In the genomic region with DNA sequence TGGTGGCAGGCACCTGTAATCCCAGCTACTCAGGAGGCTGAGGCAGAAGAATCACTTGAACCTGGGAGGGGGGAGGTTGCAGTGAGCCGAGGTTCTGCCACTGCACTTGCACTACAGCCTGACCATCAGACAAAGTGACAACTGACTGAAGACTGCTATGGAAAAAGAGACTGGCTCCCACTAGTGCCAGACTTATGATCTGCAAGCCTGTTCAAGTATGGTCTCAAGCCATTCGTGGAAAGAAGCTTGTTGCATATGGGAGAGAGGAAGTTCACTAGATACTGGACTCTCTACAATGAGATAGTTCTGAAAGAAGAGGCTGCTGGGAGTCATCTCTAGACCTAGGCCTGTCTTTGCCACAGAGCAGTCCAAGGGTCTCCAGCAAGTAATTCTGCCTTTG, we compare ENCODE assay signal across 8 cellular contexts. TPM values are rescaled to one million over a fixed set of nuclear protein-coding genes. Genes with fewer than 3 reads are reported as not detected.
DNase-seq lines count a peak whose midpoint lies in the region; FAIRE-seq and TF ChIP-seq lines count a peak whose summit lies in the region.

No MANE protein-coding gene starts in this region.

- POLR2A ChIA-PET in A673 (lab: Charles Lee; ENCODE audit: low non-redundant PET): no interaction called here

- H3K4me3 ChIP-seq in A673 (ENCODE audit: low read depth, low read length, poor library complexity, severe bottlenecking) (no peak overlapping the region), HAP-1 (no peak overlapping the region), kidney (ENCODE audit: low read length in 2 of 2) (no peak overlapping the region)

- CTCF ChIA-PET in A673 (lab: Charles Lee): no interaction called here

- H3K9me3 ChIP-seq in A673 (ENCODE audit: low read depth, low read length, poor library complexity, severe bottlenecking) (no peaks in the 10 kb centered on the region), HAP-1 (no peaks in the 10 kb centered on the region), kidney (ENCODE audit: control insufficient read depth in 1 of 2, low read length in 2 of 2) (no peaks in the 10 kb centered on the region)

- H3K27ac Mint-ChIP-seq in activated T-helper 2 cell treated with anti-CD3 and anti-CD28 coated beads, Interferon-gamma antibody, Interleukin-2, Interleukin-4, amounts not matched to agents 10 μg/mL and 5 μg/mL and 100 μg/mL, durations not matched to agents 14 hours and 24 hours and 36 hours: peak overlapping the region; percentile 10

- intact Hi-C loops in A673 (cut with micrococcal nuclease; ENCODE audit: unreplicated experiment) (no loop called here), kidney (cut with DNase I) (no loop called here)
- intact Hi-C loops in activated T-helper 2 cell treated with anti-CD3 and anti-CD28 coated beads, Interferon-gamma antibody, Interleukin-2, Interleukin-4, amounts not matched to agents 10 μg/mL and 5 μg/mL and 100 μg/mL, durations not matched to agents 14 hours and 24 hours and 36 hours (cut with micrococcal nuclease): no loop called here

- H3K9me3 Mint-ChIP-seq in activated T-helper 2 cell treated with anti-CD3 and anti-CD28 coated beads, Interferon-gamma antibody, Interleukin-2, Interleukin-4, amounts not matched to agents 10 μg/mL and 5 μg/mL and 100 μg/mL, durations not matched to agents 14 hours and 24 hours and 36 hours: no peaks in the 10 kb centered on the region

- H3K36me3 ChIP-seq in A673 (ENCODE audit: insufficient read depth, low read length, poor library complexity, severe bottlenecking) (peaks cover 25% of the 10 kb centered on the region), HAP-1 (replicated peaks) (peaks cover 81% of the 10 kb centered on the region), kidney (ENCODE audit: control insufficient read depth in 1 of 2, insufficient read depth in 2 of 2, low read length in 2 of 2) (peaks cover 14 to 19% of the 10 kb centered on the region in 2 donors)

- TF ChIP-seq CTCF in A673 (conservative IDR thresholded peaks at IDR 0.05; ENCODE audit: low read depth, low read length) (peak; percentile 71), kidney (IDR thresholded peaks at IDR 0.05; ENCODE audit: borderline replicate concordance, extremely low read depth, insufficient read depth) (peak; percentile 33)

- no peak overlapping the region for H3K9ac ChIP-seq in kidney (ENCODE audit: low read length in 2 of 2)

- H3K27me3 Mint-ChIP-seq in activated T-helper 2 cell treated with anti-CD3 and anti-CD28 coated beads, Interferon-gamma antibody, Interleukin-2, Interleukin-4, amounts not matched to agents 10 μg/mL and 5 μg/mL and 100 μg/mL, durations not matched to agents 14 hours and 24 hours and 36 hours (ENCODE audit: low read depth): no peaks in the 10 kb centered on the region

- no peak for FAIRE-seq in kidney (lab: Jason Lieb, UNC)

- H3K4me1 Mint-ChIP-seq in activated T-helper 2 cell treated with anti-CD3 and anti-CD28 coated beads, Interferon-gamma antibody, Interleukin-2, Interleukin-4, amounts not matched to agents 10 μg/mL and 5 μg/mL and 100 μg/mL, durations not matched to agents 14 hours and 24 hours and 36 hours (ENCODE audit: low read depth): peaks cover 31% of the 10 kb centered on the region

- H3K4me1 ChIP-seq in A673 (ENCODE audit: insufficient read depth, low read length, poor library complexity, severe bottlenecking): no peaks in the 10 kb centered on the region
- H3K4me1 ChIP-seq in HAP-1: no peaks in the 10 kb centered on the region
- H3K4me1 ChIP-seq in kidney (ENCODE audit: control insufficient read depth in 1 of 2, insufficient read depth in 1 of 2, low read depth in 1 of 2, low read length in 2 of 2): no peaks in the 10 kb centered on the region

- no TSS peak for BruUV-seq in A673 (replicated peaks; lab: Mats Ljungman, UMichigan)

- H3K27me3 ChIP-seq in A673 (replicated peaks; ENCODE audit: insufficient read depth, low read depth, low read length, poor library complexity) (no peaks in the 10 kb centered on the region), HAP-1 (ENCODE audit: low read depth) (no peaks in the 10 kb centered on the region)

- no peak overlapping the region for H3K27ac ChIP-seq in A673 (ENCODE audit: low read depth, low read length, poor library complexity, severe bottlenecking)
- H3K27ac ChIP-seq in kidney (ENCODE audit: low read depth in 2 of 2, low read length in 2 of 2): no peak overlapping the region

- peaks cover 68% of the 10 kb centered on the region for H3K36me3 Mint-ChIP-seq in activated T-helper 2 cell treated with anti-CD3 and anti-CD28 coated beads, Interferon-gamma antibody, Interleukin-2, Interleukin-4, amounts not matched to agents 10 μg/mL and 5 μg/mL and 100 μg/mL, durations not matched to agents 14 hours and 24 hours and 36 hours (ENCODE audit: low read depth)

- peak; percentile 61 for DNase-seq in A673 (ENCODE audit: low spot score)
- peak; percentile 47 for DNase-seq in ELR (ENCODE audit: low read depth)
- DNase-seq in HAP-1 (ENCODE audit: low spot score in 2 of 2): peak; percentile 24 to 40
- DNase-seq in NCI-H2107 (lab: John Stamatoyannopoulos, UW): peak; percentile 37
- peak; percentile 20 for DNase-seq in activated T-helper 2 cell treated with anti-CD3 and anti-CD28 coated beads, Interferon-gamma antibody, Interleukin-2, Interleukin-4, amounts not matched to agents 10 μg/mL and 5 μg/mL and 100 μg/mL, durations not matched to agents 14 hours and 24 hours and 36 hours (ENCODE audit: low spot score)
- no peak for DNase-seq in kidney
- no peak for DNase-seq in C1 segment of cervical spinal cord (lab: John Stamatoyannopoulos, UW)
- no peak for DNase-seq in activated CD4-positive, alpha-beta T cell treated with anti-CD3 and anti-CD28 coated beads, Interleukin-2, amount 50 U/mL, for 1 hour

- H3K4me3 Mint-ChIP-seq in activated T-helper 2 cell treated with anti-CD3 and anti-CD28 coated beads, Interferon-gamma antibody, Interleukin-2, Interleukin-4, amounts not matched to agents 10 μg/mL and 5 μg/mL and 100 μg/mL, durations not matched to agents 14 hours and 24 hours and 36 hours (ENCODE audit: low read depth): peak overlapping the region; percentile 19

- in situ Hi-C loops in HAP-1 (cut with MboI; ENCODE audit: low sequenced_read_pairs): no loop called here

RNA-seq across cellular contexts. Expression of a gene that starts 26.7 kb away (rescaled TPM):
- total RNA-seq in A673 (2021) (61.2 and 64.4 TPM in 2 replicates), kidney (34.9 TPM)
- total RNA-seq in activated T-helper 2 cell treated with anti-CD3 and anti-CD28 coated beads, Interferon-gamma antibody, Interleukin-2, Interleukin-4, amounts not matched to agents 10 μg/mL and 5 μg/mL and 100 μg/mL, durations not matched to agents 14 hours and 24 hours and 36 hours: 61.7 and 66.5 TPM in 2 replicates
- 19.4 TPM for polyA plus RNA-seq in kidney (ENCODE audit: insufficient read depth, low read depth, low replicate concordance)

RNA-seq across cellular contexts. Expression of a gene that starts 36.8 kb away (rescaled TPM):
- total RNA-seq in A673 (2021) (38.2 and 42.4 TPM in 2 replicates), kidney (17.5 TPM)
- total RNA-seq in activated T-helper 2 cell treated with anti-CD3 and anti-CD28 coated beads, Interferon-gamma antibody, Interleukin-2, Interleukin-4, amounts not matched to agents 10 μg/mL and 5 μg/mL and 100 μg/mL, durations not matched to agents 14 hours and 24 hours and 36 hours: 31.8 and 32.8 TPM in 2 replicates
- 2.4 TPM for polyA plus RNA-seq in kidney (ENCODE audit: insufficient read depth, low read depth, low replicate concordance)

Comparison
In these comparisons a context has a peak if more than half of its experiments do, and no peak if none do; other contexts are left out.
1. DNase-seq: peak in A673 (single experiment), ELR (single experiment), HAP-1 (2 of 2), NCI-H2107 (single experiment) and activated T-helper 2 cell treated with anti-CD3 and anti-CD28 coated beads, Interferon-gamma antibody, Interleukin-2, Interleukin-4, amounts not matched to agents 10 μg/mL and 5 μg/mL and 100 μg/mL, durations not matched to agents 14 hours and 24 hours and 36 hours (single experiment); none in kidney (single experiment), C1 segment of cervical spinal cord (0 of 14) and activated CD4-positive, alpha-beta T cell treated with anti-CD3 and anti-CD28 coated beads, Interleukin-2, amount 50 U/mL, for 1 hour (single experiment).